In genomic region chr11:113875414-113876073, GRCh38 we compare ENCODE assay signal across 8 cellular contexts. TPM values are rescaled to one million over a fixed set of nuclear protein-coding genes. Genes with fewer than 3 reads are reported as not detected.
DNase-seq lines count a peak whose midpoint lies in the region; ATAC-seq and TF ChIP-seq lines count a peak whose summit lies in the region.

A gene with protein sequence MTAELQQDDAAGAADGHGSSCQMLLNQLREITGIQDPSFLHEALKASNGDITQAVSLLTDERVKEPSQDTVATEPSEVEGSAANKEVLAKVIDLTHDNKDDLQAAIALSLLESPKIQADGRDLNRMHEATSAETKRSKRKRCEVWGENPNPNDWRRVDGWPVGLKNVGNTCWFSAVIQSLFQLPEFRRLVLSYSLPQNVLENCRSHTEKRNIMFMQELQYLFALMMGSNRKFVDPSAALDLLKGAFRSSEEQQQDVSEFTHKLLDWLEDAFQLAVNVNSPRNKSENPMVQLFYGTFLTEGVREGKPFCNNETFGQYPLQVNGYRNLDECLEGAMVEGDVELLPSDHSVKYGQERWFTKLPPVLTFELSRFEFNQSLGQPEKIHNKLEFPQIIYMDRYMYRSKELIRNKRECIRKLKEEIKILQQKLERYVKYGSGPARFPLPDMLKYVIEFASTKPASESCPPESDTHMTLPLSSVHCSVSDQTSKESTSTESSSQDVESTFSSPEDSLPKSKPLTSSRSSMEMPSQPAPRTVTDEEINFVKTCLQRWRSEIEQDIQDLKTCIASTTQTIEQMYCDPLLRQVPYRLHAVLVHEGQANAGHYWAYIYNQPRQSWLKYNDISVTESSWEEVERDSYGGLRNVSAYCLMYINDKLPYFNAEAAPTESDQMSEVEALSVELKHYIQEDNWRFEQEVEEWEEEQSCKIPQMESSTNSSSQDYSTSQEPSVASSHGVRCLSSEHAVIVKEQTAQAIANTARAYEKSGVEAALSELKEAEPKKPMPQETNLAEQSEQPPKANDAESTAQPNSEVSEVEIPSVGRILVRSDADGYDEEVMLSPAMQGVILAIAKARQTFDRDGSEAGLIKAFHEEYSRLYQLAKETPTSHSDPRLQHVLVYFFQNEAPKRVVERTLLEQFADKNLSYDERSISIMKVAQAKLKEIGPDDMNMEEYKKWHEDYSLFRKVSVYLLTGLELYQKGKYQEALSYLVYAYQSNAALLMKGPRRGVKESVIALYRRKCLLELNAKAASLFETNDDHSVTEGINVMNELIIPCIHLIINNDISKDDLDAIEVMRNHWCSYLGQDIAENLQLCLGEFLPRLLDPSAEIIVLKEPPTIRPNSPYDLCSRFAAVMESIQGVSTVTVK (minus strand): TSS chr11:113875572. CDS start chr11:113875501, 71 bp downstream.

- H3K36me3 Mint-ChIP-seq in activated naive CD8-positive, alpha-beta T cell treated with anti-CD3 and anti-CD28 coated beads, Interleukin-2, amount 10 ng/mL, durations not matched to agents 7 days and 5 days = peaks cover 18% of the 10 kb centered on the region

- H3K4me1 Mint-ChIP-seq in activated naive CD8-positive, alpha-beta T cell treated with anti-CD3 and anti-CD28 coated beads, Interleukin-2, amount 10 ng/mL, durations not matched to agents 7 days and 5 days = peaks cover 44% of the 10 kb centered on the region

- H2AFZ ChIP-seq in SU-DHL-6 (ENCODE audit: low read depth, low read length, severe bottlenecking) = peak within 1 kb of the TSS; percentile 89

- H3K4me2 ChIP-seq in SU-DHL-6 (ENCODE audit: low read depth, low read length, poor library complexity, severe bottlenecking) = peak within 1 kb of the TSS; percentile 82

- H3K9me2 ChIP-seq in SU-DHL-6 (replicated peaks; ENCODE audit: insufficient read depth, low read length) = no peaks in the 10 kb centered on the region

- peak within 1 kb of the TSS; percentile 80 for H3K4me3 ChIP-seq in GM12864 (ENCODE audit: low read depth, low read length)
- H3K4me3 ChIP-seq in SU-DHL-6 (ENCODE audit: insufficient read depth, low read length, poor library complexity, severe bottlenecking) = peak within 1 kb of the TSS; percentile 89
- H3K4me3 ChIP-seq in ovary = peak within 1 kb of the TSS; percentile 85
- peak within 1 kb of the TSS; percentile 90 for H3K4me3 ChIP-seq in thymus (ENCODE audit: low read length)

- peaks cover 7% of the 10 kb centered on the region for H3K4me1 ChIP-seq in ovary (ENCODE audit: insufficient read depth)
- peaks cover 2% of the 10 kb centered on the region for H3K4me1 ChIP-seq in thymus (ENCODE audit: control insufficient read depth, insufficient read depth, low read length)

- peak within 1 kb of the TSS; percentile 99 for H3K4me3 Mint-ChIP-seq in activated naive CD8-positive, alpha-beta T cell treated with anti-CD3 and anti-CD28 coated beads, Interleukin-2, amount 10 ng/mL, durations not matched to agents 7 days and 5 days

- H3K27ac ChIP-seq in SU-DHL-6 (ENCODE audit: low read depth, low read length) (peak within 1 kb of the TSS; percentile 55), ovary (peak within 1 kb of the TSS; percentile 47 to 83), thymus (ENCODE audit: low read depth) (peak within 1 kb of the TSS; percentile 84)

- ATAC-seq in HG02623 (IDR thresholded peaks at IDR 0.05; ENCODE audit: unreplicated experiment) = peak; percentile 83
- ATAC-seq in activated naive CD8-positive, alpha-beta T cell treated with anti-CD3 and anti-CD28 coated beads, Interleukin-2, amount 10 ng/mL, durations not matched to agents 7 days and 5 days (ENCODE audit: low read depth) = peak; percentile 79

- H3K9me3 ChIP-seq in SU-DHL-6 (ENCODE audit: insufficient read depth, low read length) (no peaks in the 10 kb centered on the region), ovary (no peaks in the 10 kb centered on the region), thymus (ENCODE audit: control insufficient read depth) (no peaks in the 10 kb centered on the region)

- H3K27me3 Mint-ChIP-seq in activated naive CD8-positive, alpha-beta T cell treated with anti-CD3 and anti-CD28 coated beads, Interleukin-2, amount 10 ng/mL, durations not matched to agents 7 days and 5 days = no peaks in the 10 kb centered on the region

- TF ChIP-seq EP300 in ovary (IDR thresholded peaks at IDR 0.05) = no peak

- POLR2A ChIA-PET in activated naive CD8-positive, alpha-beta T cell treated with anti-CD3 and anti-CD28 coated beads, Interleukin-2, amount 10 ng/mL, durations not matched to agents 7 days and 5 days (lab: Charles Lee) = interaction anchor here (0.9 to 1.9 kb wide), 4 partner anchors 10 to 308 kb away, joined by 3 to 5 read pairs (median 4); no protein-coding TSS in a partner anchor

- peaks cover 2% of the 10 kb centered on the region for H3K9me3 Mint-ChIP-seq in activated naive CD8-positive, alpha-beta T cell treated with anti-CD3 and anti-CD28 coated beads, Interleukin-2, amount 10 ng/mL, durations not matched to agents 7 days and 5 days

- DNase-seq in GM12864 (ENCODE audit: low read depth) = peak; percentile 78
- DNase-seq in NCI-H1092 treated with DMSO at 0.1 percent for 48 hours (lab: John Stamatoyannopoulos, UW) = peak; percentile 95
- DNase-seq in activated naive CD8-positive, alpha-beta T cell treated with anti-CD3 and anti-CD28 coated beads, Interleukin-2, amount 10 ng/mL, durations not matched to agents 7 days and 5 days = peak; percentile 93
- DNase-seq in head of caudate nucleus = peak; percentile 92 to 99 (median 97)
- DNase-seq in ovary = peak; percentile 97 to 98 (median 97)

- H3K36me3 ChIP-seq in SU-DHL-6 (ENCODE audit: low read length) (no peaks in the 10 kb centered on the region), ovary (no peaks in the 10 kb centered on the region), thymus (ENCODE audit: control insufficient read depth, insufficient read depth) (no peaks in the 10 kb centered on the region)

- peak within 1 kb of the TSS; percentile 72 for H3K9ac ChIP-seq in SU-DHL-6 (ENCODE audit: low read length)

- H3K27ac Mint-ChIP-seq in activated naive CD8-positive, alpha-beta T cell treated with anti-CD3 and anti-CD28 coated beads, Interleukin-2, amount 10 ng/mL, durations not matched to agents 7 days and 5 days = peak within 1 kb of the TSS; percentile 98

- TF ChIP-seq CTCF in GM12864 (IDR thresholded peaks at IDR 0.05; ENCODE audit: low read depth, low read length, missing control alignments) (no peak), SU-DHL-6 (IDR thresholded peaks at IDR 0.05; ENCODE audit: insufficient read depth, low read length, poor library complexity, severe bottlenecking) (no peak), ovary (IDR thresholded peaks at IDR 0.05) (no peak)

- no peaks in the 10 kb centered on the region; the same call in 1 of the 2 replicates for H3K79me2 ChIP-seq in SU-DHL-6 (ENCODE audit: insufficient read depth, low read length)

- no peaks in the 10 kb centered on the region for H3K27me3 ChIP-seq in SU-DHL-6 (ENCODE audit: low read length)
- H3K27me3 ChIP-seq in ovary = no peaks in the 10 kb centered on the region
- H3K27me3 ChIP-seq in thymus (ENCODE audit: control insufficient read depth, insufficient read depth) = no peaks in the 10 kb centered on the region

- intact Hi-C loops in head of caudate nucleus (cut with DNase I) (loop anchor here (10.0 kb wide), 1 partner anchor 289 kb away; no protein-coding TSS in a partner anchor), ovary (cut with DNase I) (no loop called here)

- H3F3A ChIP-seq in SU-DHL-6 (ENCODE audit: insufficient read depth) = 0 out of 2 replicates have a peak, but pooled peaks cover 4% of the 10 kb centered on the region

- WGBS in ovary, 3 donors = 0 to 1% (median 1%) methylated on average over 41 to 74 of the region's 74 CpGs
- WGBS in thymus = under 1% methylated on average over 74 of the region's 74 CpGs

- peak; percentile 41 for TF ChIP-seq POLR2A in ovary (IDR thresholded peaks at IDR 0.05)

- H4K20me1 ChIP-seq in SU-DHL-6 (ENCODE audit: low read depth, low read length) = no peaks in the 10 kb centered on the region

RNA-seq across cellular contexts. Expression of the gene that starts here (rescaled TPM):
- total RNA-seq in activated naive CD8-positive, alpha-beta T cell treated with anti-CD3 and anti-CD28 coated beads, Interleukin-2, amount 10 ng/mL, durations not matched to agents 7 days and 5 days = 10 to 100 TPM; 43.0 to 44.9 TPM
- total RNA-seq in ovary = 10 to 100 TPM; 13.5 to 29.5 (median 23.4) TPM
- polyA plus RNA-seq in ovary (10 to 100 TPM; 11.0 to 25.2 TPM), thymus (7.4 TPM)

Comparison
In these comparisons a context has a peak if more than half of its experiments do, and no peak if none do; other contexts are left out.
1. Peak in every context shown above with its lines: DNase-seq, ATAC-seq, H3K4me3 ChIP-seq and H3K27ac ChIP-seq.